Comparison of ENCODE assay signal across 1 cellular context in genomic region chr14:56579345-56580316, GRCh38.
TF ChIP-seq lines count a peak whose summit lies in the region.

Gene TMEM260, plus strand, starts transcription at chr14:56579798. Its CDS starts 117 bp downstream, at chr14:56579915.

TF ChIP-seq in HepG2, 621 proteins besides CTCF, POLR2A, EP300 and RAD21 (continued from another document and continues in another):
- TF ChIP-seq, protein P1, sequence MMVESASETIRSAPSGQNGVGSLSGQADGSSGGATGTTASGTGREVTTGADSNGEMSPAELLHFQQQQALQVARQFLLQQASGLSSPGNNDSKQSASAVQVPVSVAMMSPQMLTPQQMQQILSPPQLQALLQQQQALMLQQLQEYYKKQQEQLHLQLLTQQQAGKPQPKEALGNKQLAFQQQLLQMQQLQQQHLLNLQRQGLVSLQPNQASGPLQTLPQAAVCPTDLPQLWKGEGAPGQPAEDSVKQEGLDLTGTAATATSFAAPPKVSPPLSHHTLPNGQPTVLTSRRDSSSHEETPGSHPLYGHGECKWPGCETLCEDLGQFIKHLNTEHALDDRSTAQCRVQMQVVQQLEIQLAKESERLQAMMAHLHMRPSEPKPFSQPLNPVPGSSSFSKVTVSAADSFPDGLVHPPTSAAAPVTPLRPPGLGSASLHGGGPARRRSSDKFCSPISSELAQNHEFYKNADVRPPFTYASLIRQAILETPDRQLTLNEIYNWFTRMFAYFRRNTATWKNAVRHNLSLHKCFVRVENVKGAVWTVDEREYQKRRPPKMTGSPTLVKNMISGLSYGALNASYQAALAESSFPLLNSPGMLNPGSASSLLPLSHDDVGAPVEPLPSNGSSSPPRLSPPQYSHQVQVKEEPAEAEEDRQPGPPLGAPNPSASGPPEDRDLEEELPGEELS (CRISPR knock-in tag; IDR thresholded peaks at IDR 0.05): peak; percentile 48; the same call in 1 of the 2 replicates
- no peak for TF ChIP-seq MTF1 (CRISPR knock-in tag; IDR thresholded peaks at IDR 0.05)
- TF ChIP-seq ISL2 (CRISPR knock-in tag; IDR thresholded peaks at IDR 0.05): 0 out of 2 replicates have a peak, but pooled peaks have one; percentile 34
- no peak for TF ChIP-seq FOXP1 (IDR thresholded peaks at IDR 0.05)
- TF ChIP-seq FOXP1 (CRISPR knock-in tag; IDR thresholded peaks at IDR 0.05): no peak
- no peak for TF ChIP-seq LBX2 (CRISPR knock-in tag; IDR thresholded peaks at IDR 0.05; ENCODE audit: borderline replicate concordance)
- TF ChIP-seq HNRNPL (IDR thresholded peaks at IDR 0.05; ENCODE audit: low read depth, low read length): no peak
- peak; percentile 75 for TF ChIP-seq ZNF709 (CRISPR knock-in tag; IDR thresholded peaks at IDR 0.05)
- 0 out of 2 replicates have a peak, but pooled peaks have one; percentile 42 for TF ChIP-seq GPN1 (CRISPR knock-in tag; IDR thresholded peaks at IDR 0.05; ENCODE audit: borderline replicate concordance)
- peak; percentile 39; the same call in 1 of the 2 replicates for TF ChIP-seq THAP9 (CRISPR knock-in tag; IDR thresholded peaks at IDR 0.05; ENCODE audit: borderline replicate concordance)
- TF ChIP-seq MTA3 (CRISPR knock-in tag; IDR thresholded peaks at IDR 0.05): no peak
- TF ChIP-seq THAP8 (CRISPR knock-in tag; IDR thresholded peaks at IDR 0.05; ENCODE audit: borderline replicate concordance): no peak
- no peak for TF ChIP-seq SMAD9 (CRISPR knock-in tag; IDR thresholded peaks at IDR 0.05)
- peak; percentile 73; the same call in 1 of the 2 replicates for TF ChIP-seq MEIS1 (CRISPR knock-in tag; IDR thresholded peaks at IDR 0.05; ENCODE audit: borderline replicate concordance)
- TF ChIP-seq NBN (conservative IDR thresholded peaks at IDR 0.05): no peak
- no peak for TF ChIP-seq ZNF609 (CRISPR knock-in tag; IDR thresholded peaks at IDR 0.05; ENCODE audit: borderline replicate concordance)
- TF ChIP-seq MZF1 (CRISPR knock-in tag; IDR thresholded peaks at IDR 0.05; ENCODE audit: borderline replicate concordance): no peak
- peak; percentile 68 for TF ChIP-seq SALL1 (CRISPR knock-in tag; IDR thresholded peaks at IDR 0.05)
- no peak for TF ChIP-seq AHDC1 (CRISPR knock-in tag; IDR thresholded peaks at IDR 0.05; ENCODE audit: borderline replicate concordance)
- TF ChIP-seq ZNF780A (CRISPR knock-in tag; IDR thresholded peaks at IDR 0.05): no peak
- TF ChIP-seq, protein P2, sequence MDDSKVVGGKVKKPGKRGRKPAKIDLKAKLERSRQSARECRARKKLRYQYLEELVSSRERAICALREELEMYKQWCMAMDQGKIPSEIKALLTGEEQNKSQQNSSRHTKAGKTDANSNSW (CRISPR knock-in tag; IDR thresholded peaks at IDR 0.05; ENCODE audit: borderline replicate concordance): no peak
- TF ChIP-seq GMEB1 (CRISPR knock-in tag; IDR thresholded peaks at IDR 0.05; ENCODE audit: borderline replicate concordance): peak; percentile 69; the same call in 1 of the 2 replicates
- no peak for TF ChIP-seq ZBTB4 (CRISPR knock-in tag; IDR thresholded peaks at IDR 0.05; ENCODE audit: borderline replicate concordance)
